In the genomic region with DNA sequence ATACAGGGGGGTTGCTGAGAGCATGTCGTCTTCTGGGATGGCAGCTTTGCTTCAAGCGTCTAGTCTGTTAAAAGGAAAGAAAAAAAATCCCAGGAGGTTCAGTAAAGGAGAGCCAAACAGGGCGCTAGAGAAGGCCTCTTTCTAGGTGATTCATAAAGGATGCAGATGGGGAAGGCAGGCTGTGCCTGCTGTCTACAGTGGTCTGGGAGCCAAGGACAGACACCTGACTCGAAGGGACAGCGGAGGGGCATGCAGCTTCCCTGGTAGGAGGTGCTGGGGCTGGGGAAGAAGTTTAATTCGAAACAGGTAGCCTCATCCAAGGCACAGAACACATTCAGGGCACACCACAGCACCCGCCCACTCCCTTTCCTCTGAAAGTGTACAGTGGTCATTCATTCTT, we compare ENCODE assay signal across 1 cellular context.
TF ChIP-seq lines count a peak whose summit lies in the region.

No MANE protein-coding gene starts in this region.

TF ChIP-seq in WTC11, 78 proteins besides CTCF, POLR2A, EP300 and RAD21 (continued from another document):
- TF ChIP-seq, protein P1, sequence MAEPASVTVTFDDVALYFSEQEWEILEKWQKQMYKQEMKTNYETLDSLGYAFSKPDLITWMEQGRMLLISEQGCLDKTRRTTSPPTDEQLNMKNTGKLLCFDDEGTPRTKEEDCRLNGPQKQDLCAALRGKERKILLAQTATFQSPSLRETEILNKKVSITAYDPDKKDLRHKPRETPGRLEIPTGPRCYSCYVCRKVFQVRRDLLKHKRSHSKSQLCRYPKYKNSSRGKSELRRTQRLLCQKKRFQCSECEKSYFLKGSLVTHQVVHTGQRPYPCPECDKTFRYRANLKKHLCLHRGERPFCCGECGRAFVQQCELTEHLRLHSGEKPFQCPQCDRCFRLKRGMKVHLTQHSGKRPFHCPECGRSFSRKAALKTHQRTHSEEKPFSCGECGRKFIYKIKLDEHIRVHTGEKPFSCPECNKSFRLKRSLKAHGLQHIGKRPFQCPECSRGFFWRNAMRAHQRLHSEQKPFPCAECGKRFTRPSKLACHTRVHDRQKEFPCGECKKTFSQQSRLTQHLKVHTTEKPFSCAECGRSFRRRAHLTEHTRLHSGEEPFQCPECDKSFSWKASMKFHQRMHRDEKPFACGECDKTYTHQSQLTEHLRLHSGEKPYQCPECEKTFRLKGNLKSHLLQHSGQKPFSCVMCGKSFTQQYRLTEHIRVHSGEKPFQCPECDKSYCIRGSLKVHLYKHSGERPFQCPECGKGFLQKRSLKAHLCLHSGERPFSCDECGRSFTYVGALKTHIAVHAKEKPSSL (CRISPR knock-in tag; conservative IDR thresholded peaks at IDR 0.05), result no peak
- TF ChIP-seq, protein P2, sequence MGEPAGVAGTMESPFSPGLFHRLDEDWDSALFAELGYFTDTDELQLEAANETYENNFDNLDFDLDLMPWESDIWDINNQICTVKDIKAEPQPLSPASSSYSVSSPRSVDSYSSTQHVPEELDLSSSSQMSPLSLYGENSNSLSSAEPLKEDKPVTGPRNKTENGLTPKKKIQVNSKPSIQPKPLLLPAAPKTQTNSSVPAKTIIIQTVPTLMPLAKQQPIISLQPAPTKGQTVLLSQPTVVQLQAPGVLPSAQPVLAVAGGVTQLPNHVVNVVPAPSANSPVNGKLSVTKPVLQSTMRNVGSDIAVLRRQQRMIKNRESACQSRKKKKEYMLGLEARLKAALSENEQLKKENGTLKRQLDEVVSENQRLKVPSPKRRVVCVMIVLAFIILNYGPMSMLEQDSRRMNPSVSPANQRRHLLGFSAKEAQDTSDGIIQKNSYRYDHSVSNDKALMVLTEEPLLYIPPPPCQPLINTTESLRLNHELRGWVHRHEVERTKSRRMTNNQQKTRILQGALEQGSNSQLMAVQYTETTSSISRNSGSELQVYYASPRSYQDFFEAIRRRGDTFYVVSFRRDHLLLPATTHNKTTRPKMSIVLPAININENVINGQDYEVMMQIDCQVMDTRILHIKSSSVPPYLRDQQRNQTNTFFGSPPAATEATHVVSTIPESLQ (CRISPR knock-in tag; IDR thresholded peaks at IDR 0.05), result no peak
- no peak for TF ChIP-seq CBFB (CRISPR knock-in tag; IDR thresholded peaks at IDR 0.05; ENCODE audit: low read depth)
- TF ChIP-seq, protein P3, sequence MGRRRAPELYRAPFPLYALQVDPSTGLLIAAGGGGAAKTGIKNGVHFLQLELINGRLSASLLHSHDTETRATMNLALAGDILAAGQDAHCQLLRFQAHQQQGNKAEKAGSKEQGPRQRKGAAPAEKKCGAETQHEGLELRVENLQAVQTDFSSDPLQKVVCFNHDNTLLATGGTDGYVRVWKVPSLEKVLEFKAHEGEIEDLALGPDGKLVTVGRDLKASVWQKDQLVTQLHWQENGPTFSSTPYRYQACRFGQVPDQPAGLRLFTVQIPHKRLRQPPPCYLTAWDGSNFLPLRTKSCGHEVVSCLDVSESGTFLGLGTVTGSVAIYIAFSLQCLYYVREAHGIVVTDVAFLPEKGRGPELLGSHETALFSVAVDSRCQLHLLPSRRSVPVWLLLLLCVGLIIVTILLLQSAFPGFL (CRISPR knock-in tag; IDR thresholded peaks at IDR 0.05; ENCODE audit: borderline replicate concordance), result no peak
- TF ChIP-seq FOXP1 (CRISPR knock-in tag; IDR thresholded peaks at IDR 0.05; ENCODE audit: borderline replicate concordance), result no peak
TF ChIP-seq in WTC11: peak in this region for 0.
